ENCODE assay signal across 8 cellular contexts in the genomic region with DNA sequence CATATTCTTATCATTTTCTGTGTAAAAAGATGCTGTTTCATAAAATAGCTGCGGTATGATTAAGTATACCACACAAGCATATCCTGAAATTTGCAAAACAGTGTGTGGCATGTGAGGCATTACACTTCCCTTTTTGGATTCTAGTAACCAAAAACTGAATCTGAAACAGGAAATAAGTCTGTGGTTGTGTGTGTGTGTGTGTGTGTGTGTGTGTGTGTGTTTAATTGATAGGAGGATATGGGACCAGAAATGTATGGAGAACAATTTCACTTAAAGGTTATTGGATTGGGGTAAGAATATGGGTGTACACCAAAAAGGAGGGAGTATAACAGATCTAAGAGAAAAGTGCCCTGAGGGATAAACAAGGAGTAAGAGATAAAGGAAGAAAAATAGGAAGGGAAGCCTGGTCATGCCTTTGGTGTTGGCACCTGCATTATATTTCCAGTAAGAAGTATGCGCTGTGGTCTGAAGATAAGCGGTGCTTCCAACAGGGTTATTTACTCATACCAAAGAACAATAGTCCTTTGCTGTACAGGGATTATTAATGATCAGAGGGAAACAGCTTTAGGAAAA. TPM values are rescaled to one million over a fixed set of nuclear protein-coding genes. Genes with fewer than 3 reads are reported as not detected.
DNase-seq lines count a peak whose midpoint lies in the region; ATAC-seq and TF ChIP-seq lines count a peak whose summit lies in the region.

No MANE protein-coding gene starts in this region.

- H3K4me3 ChIP-seq in heart left ventricle = peak overlapping the region in 2 of 12 donors; percentile 20 to 31

- no peaks in the 10 kb centered on the region for H3K9me3 Mint-ChIP-seq in progenitor cell of endocrine pancreas (ENCODE audit: low read depth)

- peaks cover 0 to 5% (median 0%) of the 10 kb centered on the region in 9 donors for H3K36me3 ChIP-seq in heart left ventricle

- peak overlapping the region; percentile 28 to 99 (median 74) for H3K27ac ChIP-seq in heart left ventricle

- peak overlapping the region; percentile 86 for H3K27ac Mint-ChIP-seq in progenitor cell of endocrine pancreas

- WGBS in heart left ventricle, 4 donors = 17 to 23% (median 21%) methylated on average over 3 of the region's 3 CpGs

- intact Hi-C loops in heart left ventricle (cut with DNase I) = loop anchor here in 9 of 10 donors (5.0 kb wide), 3 partner anchors 37 to 398 kb away; no protein-coding TSS in a partner anchor
- intact Hi-C loops in cardiac septum (cut with DNase I) = loop anchor here (5.0 to 10.0 kb wide), 2 partner anchors 37 to 100 kb away; a partner anchor contains a TSS
- intact Hi-C loops in posterior vena cava (cut with DNase I) = loop anchor here in 1 of 2 donors (5.0 kb wide), 1 partner anchor 37 kb away; no protein-coding TSS in a partner anchor

- H3K4me1 Mint-ChIP-seq in progenitor cell of endocrine pancreas (ENCODE audit: low read depth) = peaks cover 45% of the 10 kb centered on the region

- H3K27me3 ChIP-seq in heart left ventricle = no peaks in the 10 kb centered on the region

- no peak for TF ChIP-seq POLR2A in heart left ventricle (IDR thresholded peaks at IDR 0.05)

- H3K9me3 ChIP-seq in heart left ventricle = no peaks in the 10 kb centered on the region

- TF ChIP-seq CTCF in heart left ventricle (IDR thresholded peaks at IDR 0.05) (no peak), progenitor cell of endocrine pancreas (IDR thresholded peaks at IDR 0.05; ENCODE audit: unreplicated experiment) (no peak), omental fat pad (IDR thresholded peaks at IDR 0.05) (no peak)

- DNase-seq in heart left ventricle (no peak), cardiac septum (ENCODE audit: low spot score) (no peak), RPMI8226 (peak; percentile 78), dermis microvascular lymphatic vessel endothelial cell (ENCODE audit: low read depth in 2 of 2) (peak; percentile 97), progenitor cell of endocrine pancreas (ENCODE audit: low spot score, unreplicated experiment) (no peak), NCI-H446 (lab: John Stamatoyannopoulos, UW) (no peak), omental fat pad (ENCODE audit: low spot score) (no peak), posterior vena cava (ENCODE audit: low spot score) (no peak)

- peaks cover 13 to 78% (median 56%) of the 10 kb centered on the region in 12 donors for H3K4me1 ChIP-seq in heart left ventricle

- H3K4me3 Mint-ChIP-seq in progenitor cell of endocrine pancreas (ENCODE audit: low read depth) = no peak overlapping the region

- H3K27me3 Mint-ChIP-seq in progenitor cell of endocrine pancreas = no peaks in the 10 kb centered on the region

- H3K36me3 Mint-ChIP-seq in progenitor cell of endocrine pancreas (ENCODE audit: insufficient read depth) = peaks cover 1% of the 10 kb centered on the region

- ATAC-seq in heart left ventricle (no peak), omental fat pad (ENCODE audit: low FRiP score) (no peak)

RNA-seq across cellular contexts. Expression of a gene that starts 4.0 kb away (rescaled TPM):
- 100 to 1,000 TPM in 2 of 9 donors, 10 to 100 TPM in 7; 40.2 to 124 (median 54.6) TPM for total RNA-seq in heart left ventricle
- 10 to 100 TPM; 65.5 to 73.0 TPM for polyA plus RNA-seq in heart left ventricle
- 37.7 TPM for total RNA-seq in cardiac septum
- total RNA-seq in dermis microvascular lymphatic vessel endothelial cell = 33.5 and 41.0 TPM in 2 replicates
- 32.5 and 34.2 TPM in 2 replicates for total RNA-seq in progenitor cell of endocrine pancreas
- total RNA-seq in omental fat pad = 10 to 100 TPM; 31.3 to 68.3 (median 50.3) TPM
- 10 to 100 TPM; 32.7 to 38.8 TPM for total RNA-seq in posterior vena cava

RNA-seq across cellular contexts. Expression of a gene that starts 4.4 kb away (rescaled TPM):
- total RNA-seq in heart left ventricle = 10 to 100 TPM in 7 of 9 donors, 1 to 10 TPM in 2; 8.3 to 21.4 (median 11.0) TPM
- polyA plus RNA-seq in heart left ventricle = 10 to 100 TPM in 1 of 2 donors, 1 to 10 TPM in 1; 2.6 to 13.4 TPM
- total RNA-seq in cardiac septum = 10.0 TPM
- 15.5 and 21.5 TPM in 2 replicates for total RNA-seq in dermis microvascular lymphatic vessel endothelial cell
- 23.2 and 24.2 TPM in 2 replicates for total RNA-seq in progenitor cell of endocrine pancreas
- total RNA-seq in omental fat pad = 100 to 1,000 TPM in 1 of 4 donors, 10 to 100 TPM in 3; 37.4 to 103 (median 79.9) TPM
- 10 to 100 TPM; 27.7 to 30.6 TPM for total RNA-seq in posterior vena cava

Comparison
In these comparisons a context has a peak if more than half of its experiments do, and no peak if none do; other contexts are left out.
1. DNase-seq: peak in RPMI8226 (single experiment) and dermis microvascular lymphatic vessel endothelial cell (2 of 2); none in heart left ventricle (0 of 5), cardiac septum (single experiment), progenitor cell of endocrine pancreas (single experiment), NCI-H446 (0 of 2), omental fat pad (single experiment) and posterior vena cava (single experiment).